In the genomic region with DNA sequence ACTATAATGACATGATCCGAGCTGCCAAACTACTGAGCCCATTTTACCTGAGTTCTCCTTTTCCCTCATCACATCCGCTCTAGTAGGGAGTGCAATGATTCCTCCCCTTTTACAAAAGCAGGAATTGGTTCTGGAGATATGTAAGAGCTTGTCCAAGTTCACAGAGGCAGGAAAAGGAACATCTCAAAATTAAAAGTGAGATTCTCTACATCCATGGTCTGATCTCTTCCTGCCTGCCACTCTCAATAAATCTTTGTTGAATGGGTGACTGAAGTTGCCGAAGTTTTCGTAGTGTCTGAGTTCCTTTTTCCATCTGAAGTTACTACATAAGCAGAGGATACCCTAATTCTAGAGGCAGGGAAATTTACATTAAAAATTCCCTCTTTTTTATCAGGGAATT, we compare ENCODE assay signal across 1 cellular context.
TF ChIP-seq lines count a peak whose summit lies in the region.

Gene FGFBP1 (minus strand): TSS at position 101 of the 400 bp plus-strand sequence. CDS start 2,108 bp downstream, outside the sequence.

TF ChIP-seq in HCT116, 20 proteins besides CTCF, POLR2A, EP300 and RAD21:
- TF ChIP-seq FOSL1 (IDR thresholded peaks at IDR 0.05; ENCODE audit: low read depth) (no peak), POLR2AphosphoS5 (IDR thresholded peaks at IDR 0.05; ENCODE audit: low read depth, low read length) (no peak), ZFX (IDR thresholded peaks at IDR 0.05) (no peak), CEBPB (IDR thresholded peaks at IDR 0.05; ENCODE audit: low read depth) (no peak), EZH2 (IDR thresholded peaks at IDR 0.05) (no peak), ZNF274 (IDR thresholded peaks at IDR 0.05; ENCODE audit: low read depth, low read length) (no peak), REST (IDR thresholded peaks at IDR 0.05; ENCODE audit: low read depth) (no peak), ELF1 (IDR thresholded peaks at IDR 0.05; ENCODE audit: borderline replicate concordance, low read depth) (no peak), YY1 (IDR thresholded peaks at IDR 0.05; ENCODE audit: extremely low read depth, insufficient replicate concordance, low read depth, low read length) (no peak)
